Comparison of ENCODE assay signal across 12 cellular contexts in genomic region chr6:10460096-10460495, GRCh38. TPM values are rescaled to one million over a fixed set of nuclear protein-coding genes. Genes with fewer than 3 reads are reported as not detected.
DNase-seq lines count a peak whose midpoint lies in the region; ATAC-seq, FAIRE-seq and TF ChIP-seq lines count a peak whose summit lies in the region.
"Had no signal": no experiment of that assay in that cellular context is flagged by ENCODE, and none has a peak within 500 bp of the region (broad histone marks: within the 10 kb centered on the region; RNA-seq: fewer than 3 reads in every experiment).

No MANE protein-coding gene starts in this region.

- DNase-seq in CD1c-positive myeloid dendritic cell (ENCODE audit: extremely low spot score) (peak; percentile 10), GM19239 (ENCODE audit: insufficient read length, low spot score) (peak; percentile 50), cerebellar cortex (ENCODE audit: low spot score) (no peak), osteoblast (ENCODE audit: insufficient read length, low spot score, missing footprints) (no peak), DMS 273 treated with DMSO at 0.1 percent for 48 hours (lab: John Stamatoyannopoulos, UW) (no peak), NCI-H2081 treated with DMSO at 0.1 percent for 48 hours (lab: John Stamatoyannopoulos, UW) (no peak)
- DNase-seq: amniotic stem cell, natural killer cell, NCI-H1694 had no signal

- H3K4me3 ChIP-seq in osteoblast (ENCODE audit: insufficient read depth, low read length), result no peak overlapping the region

- no peaks in the 10 kb centered on the region for H4K20me1 ChIP-seq in osteoblast (ENCODE audit: insufficient read depth, low read length)

- no peaks in the 10 kb centered on the region for H3K36me3 ChIP-seq in osteoblast (ENCODE audit: insufficient read depth, low read length)

- no peak overlapping the region for H3K27ac ChIP-seq in osteoblast (ENCODE audit: low read depth, low read length)

- H3K27me3 ChIP-seq in osteoblast (ENCODE audit: insufficient read depth, low read length), result no peaks in the 10 kb centered on the region

- H3K9me3 ChIP-seq in osteoblast (ENCODE audit: low read depth, low read length), result no peaks in the 10 kb centered on the region

- no peaks in the 10 kb centered on the region for H3K4me1 ChIP-seq in osteoblast (ENCODE audit: insufficient read depth, low read length)

- ATAC-seq in HG02642 (IDR thresholded peaks at IDR 0.05; ENCODE audit: poor library complexity, unreplicated experiment), result peak; percentile 92
- peak; percentile 97 for ATAC-seq in HG03442 (IDR thresholded peaks at IDR 0.05; ENCODE audit: unreplicated experiment)
- ATAC-seq: natural killer cell had no signal

- H3K4me2 ChIP-seq in osteoblast (ENCODE audit: insufficient read depth, low read length), result no peak overlapping the region

- peak; percentile 80 for FAIRE-seq in GM19239 (lab: Jason Lieb, UNC)
- FAIRE-seq: A204.1 had no signal

- H2AFZ ChIP-seq in osteoblast (ENCODE audit: low read length), result no peak overlapping the region

- TF ChIP-seq CTCF in osteoblast (IDR thresholded peaks at IDR 0.05; ENCODE audit: extremely low read depth, low read depth, low read length), result no peak

- no peaks in the 10 kb centered on the region for H3K79me2 ChIP-seq in osteoblast (ENCODE audit: insufficient read depth, low read length)

RNA-seq across cellular contexts. Expression of gene TFAP2A, which starts 45.2 kb away (rescaled TPM):
- total RNA-seq in osteoblast, result under 0.01 and 0.36 TPM in 2 replicates
- total RNA-seq: natural killer cell had no signal

Comparison
In these comparisons a context has a peak if more than half of its experiments do, and no peak if none do; other contexts are left out.
1. DNase-seq: peak in CD1c-positive myeloid dendritic cell (single experiment) and GM19239 (single experiment); none in cerebellar cortex (single experiment), osteoblast (single experiment), DMS 273 treated with DMSO at 0.1 percent for 48 hours (single experiment) and NCI-H2081 treated with DMSO at 0.1 percent for 48 hours (single experiment).